In genomic region chr10:99775850-99776249, GRCh38 we compare ENCODE assay signal across 1 cellular context.
TF ChIP-seq lines count a peak whose summit lies in the region.

No MANE protein-coding gene starts in this region.

TF ChIP-seq in HepG2, 621 proteins besides CTCF, POLR2A, EP300 and RAD21 (continued from another document and continues in another):
- TF ChIP-seq ZNF512B (CRISPR knock-in tag; IDR thresholded peaks at IDR 0.05; ENCODE audit: borderline replicate concordance) = no peak
- TF ChIP-seq ZNF773 (CRISPR knock-in tag; IDR thresholded peaks at IDR 0.05; ENCODE audit: borderline replicate concordance) = no peak
- peak; percentile 61; the same call in 1 of the 2 replicates for TF ChIP-seq MED1 (CRISPR knock-in tag; IDR thresholded peaks at IDR 0.05)
- no peak for TF ChIP-seq HMG20A (CRISPR knock-in tag; IDR thresholded peaks at IDR 0.05; ENCODE audit: borderline replicate concordance)
- no peak for TF ChIP-seq CBX1 (IDR thresholded peaks at IDR 0.05; ENCODE audit: low read depth)
- peak; percentile 18; the same call in 1 of the 2 replicates for TF ChIP-seq RXRB (CRISPR knock-in tag; IDR thresholded peaks at IDR 0.05; ENCODE audit: borderline replicate concordance)
- TF ChIP-seq CCDC6 (CRISPR knock-in tag; IDR thresholded peaks at IDR 0.05) = no peak
- TF ChIP-seq ZNF7 (CRISPR knock-in tag; IDR thresholded peaks at IDR 0.05) = no peak
- TF ChIP-seq PPARG (CRISPR knock-in tag; conservative IDR thresholded peaks at IDR 0.05) = 0 out of 2 replicates have a peak, but pooled peaks have one; percentile 38
- TF ChIP-seq ZBTB20 (CRISPR knock-in tag; IDR thresholded peaks at IDR 0.05; ENCODE audit: borderline replicate concordance, low read depth) = no peak
- TF ChIP-seq ZNF530 (CRISPR knock-in tag; IDR thresholded peaks at IDR 0.05; ENCODE audit: low read depth) = no peak
- TF ChIP-seq NFAT5 (CRISPR knock-in tag; IDR thresholded peaks at IDR 0.05) = no peak
- no peak for TF ChIP-seq ZFP1 (CRISPR knock-in tag; IDR thresholded peaks at IDR 0.05)
- TF ChIP-seq HES4 (CRISPR knock-in tag; IDR thresholded peaks at IDR 0.05; ENCODE audit: borderline replicate concordance) = no peak
- TF ChIP-seq PHB2 (IDR thresholded peaks at IDR 0.05; ENCODE audit: partially characterized antibody) = no peak
- no peak for TF ChIP-seq TAF15 (IDR thresholded peaks at IDR 0.05; ENCODE audit: low read depth, low read length, poor library complexity, severe bottlenecking)
- TF ChIP-seq ZNF484 (CRISPR knock-in tag; IDR thresholded peaks at IDR 0.05; ENCODE audit: borderline replicate concordance, low read depth) = no peak
- no peak for TF ChIP-seq ZFX (CRISPR knock-in tag; IDR thresholded peaks at IDR 0.05; ENCODE audit: low read depth)
- no peak for TF ChIP-seq REXO4 (CRISPR knock-in tag; IDR thresholded peaks at IDR 0.05; ENCODE audit: borderline replicate concordance)
- no peak for TF ChIP-seq ZNF724P (CRISPR knock-in tag; IDR thresholded peaks at IDR 0.05; ENCODE audit: borderline replicate concordance)
- TF ChIP-seq ZNF547 (CRISPR knock-in tag; IDR thresholded peaks at IDR 0.05) = no peak
- TF ChIP-seq HMG20B (CRISPR knock-in tag; conservative IDR thresholded peaks at IDR 0.05) = no peak
- TF ChIP-seq JDP2 (CRISPR knock-in tag; IDR thresholded peaks at IDR 0.05; ENCODE audit: borderline replicate concordance) = no peak
- 0 out of 2 replicates have a peak, but pooled peaks have one; percentile 10 for TF ChIP-seq CEBPG (CRISPR knock-in tag; IDR thresholded peaks at IDR 0.05)
- no peak for TF ChIP-seq TBX2 (CRISPR knock-in tag; IDR thresholded peaks at IDR 0.05; ENCODE audit: borderline replicate concordance)
- 0 out of 2 replicates have a peak, but pooled peaks have one; percentile 30 for TF ChIP-seq GATAD2A (CRISPR knock-in tag; IDR thresholded peaks at IDR 0.05)
- no peak for TF ChIP-seq RBM22 (optimal IDR thresholded peaks at IDR 0.05; ENCODE audit: low read length)
- peak; percentile 67; the same call in 1 of the 2 replicates for TF ChIP-seq JUNB (CRISPR knock-in tag; IDR thresholded peaks at IDR 0.05; ENCODE audit: borderline replicate concordance)
- no peak for TF ChIP-seq PRDM10 (CRISPR knock-in tag; IDR thresholded peaks at IDR 0.05; ENCODE audit: low read depth)
- no peak for TF ChIP-seq ZBTB25 (CRISPR knock-in tag; IDR thresholded peaks at IDR 0.05)
- TF ChIP-seq MLLT10 (CRISPR knock-in tag; IDR thresholded peaks at IDR 0.05) = no peak
- TF ChIP-seq NR2C2 (CRISPR knock-in tag; IDR thresholded peaks at IDR 0.05; ENCODE audit: borderline replicate concordance) = no peak
- TF ChIP-seq NFE2 (CRISPR knock-in tag; IDR thresholded peaks at IDR 0.05) = 0 out of 2 replicates have a peak, but pooled peaks have one; percentile 43
- TF ChIP-seq ATF7-NPFF (CRISPR knock-in tag; IDR thresholded peaks at IDR 0.05; ENCODE audit: low read depth) = no peak
- peak; percentile 39; the same call in 1 of the 2 replicates for TF ChIP-seq HNF1A (IDR thresholded peaks at IDR 0.05; ENCODE audit: low read depth)
- TF ChIP-seq HNF1A (CRISPR knock-in tag; IDR thresholded peaks at IDR 0.05; ENCODE audit: borderline replicate concordance) = no peak
- no peak for TF ChIP-seq SP5 (CRISPR knock-in tag; IDR thresholded peaks at IDR 0.05; ENCODE audit: borderline replicate concordance, low read depth)
- no peak for TF ChIP-seq BRD4 (CRISPR knock-in tag; IDR thresholded peaks at IDR 0.05)
- TF ChIP-seq PAWR (CRISPR knock-in tag; IDR thresholded peaks at IDR 0.05; ENCODE audit: borderline replicate concordance) = no peak
- no peak for TF ChIP-seq BCL6 (CRISPR knock-in tag; IDR thresholded peaks at IDR 0.05)
- TF ChIP-seq ZNF816 (CRISPR knock-in tag; IDR thresholded peaks at IDR 0.05; ENCODE audit: borderline replicate concordance) = no peak
- TF ChIP-seq NFKBIZ (CRISPR knock-in tag; IDR thresholded peaks at IDR 0.05) = no peak
- TF ChIP-seq KDM5A (IDR thresholded peaks at IDR 0.05; ENCODE audit: borderline replicate concordance, low read length) = no peak
- TF ChIP-seq MYPOP (CRISPR knock-in tag; IDR thresholded peaks at IDR 0.05) = no peak
- no peak for TF ChIP-seq ZNF20 (CRISPR knock-in tag; IDR thresholded peaks at IDR 0.05)
- peak; percentile 90 for TF ChIP-seq NFE2L2 (IDR thresholded peaks at IDR 0.05; ENCODE audit: low read length)
- TF ChIP-seq ZNF460 (CRISPR knock-in tag; IDR thresholded peaks at IDR 0.05; ENCODE audit: borderline replicate concordance) = no peak
- no peak for TF ChIP-seq RNF2 (conservative IDR thresholded peaks at IDR 0.05; ENCODE audit: low read depth)
- TF ChIP-seq RELA (CRISPR knock-in tag; IDR thresholded peaks at IDR 0.05) = no peak
- TF ChIP-seq ZFP36 (IDR thresholded peaks at IDR 0.05; ENCODE audit: borderline replicate concordance, low read depth, low read length, partially characterized antibody) = no peak
- no peak for TF ChIP-seq ELF4 (CRISPR knock-in tag; IDR thresholded peaks at IDR 0.05; ENCODE audit: borderline replicate concordance)
